In genomic region chr7:114095885-114096284, GRCh38 we compare ENCODE assay signal across 29 cellular contexts.
"Had no signal": no experiment of that assay in that cellular context is flagged by ENCODE, and none has a peak within 500 bp of the region (broad histone marks: within the 10 kb centered on the region; RNA-seq: fewer than 3 reads in every experiment).

No MANE protein-coding gene starts in this region.

- FAIRE-seq: astrocyte, TTC549 had no signal

- DNase-seq: activated B cell treated with CpG ODN at 0.5 μM for 24 hours; activated CD4-positive, alpha-beta memory T cell treated with anti-CD3 and anti-CD28 coated beads for 36 hours; activated CD4-positive, alpha-beta T cell treated with anti-CD3 and anti-CD28 coated beads for 4 hours; activated CD4-positive, alpha-beta T cell treated with anti-CD3 and anti-CD28 coated beads, Interleukin-2, amount 10 ng/mL, durations not matched to agents 24 days and 14 days; activated CD4-positive, alpha-beta T cell treated with anti-CD3 and anti-CD28 coated beads, Interleukin-2, amount 50 U/mL, for 1 hour; activated CD4-positive, alpha-beta T cell treated with anti-CD3 and anti-CD28 coated beads, Interleukin-2, amount 50 U/mL, for 4 hours; activated CD4-positive, CD25-positive, alpha-beta regulatory T cell treated with anti-CD3 and anti-CD28 coated beads, Interleukin-2, amount 50 U/mL, for 72 hours; activated CD8-positive, alpha-beta memory T cell treated with anti-CD3 and anti-CD28 coated beads, Interleukin-2, amount 50 U/mL, for 4 hours; activated CD8-positive, alpha-beta T cell treated with anti-CD3 and anti-CD28 coated beads for 36 hours; activated effector memory CD4-positive, alpha-beta T cell treated with anti-CD3 and anti-CD28 coated beads, Interleukin-2, amount 50 U/mL, for 16 hours; activated gamma-delta T cell treated with Interleukin-2 at 50 U/mL for 16 hours; activated naive CD4-positive, alpha-beta T cell; activated naive CD4-positive, alpha-beta T cell treated with anti-CD3 and anti-CD28 coated beads for 36 hours; activated naive CD4-positive, alpha-beta T cell treated with anti-CD3 and anti-CD28 coated beads, Interleukin-2, amount 50 U/mL, for 16 hours; activated naive CD8-positive, alpha-beta T cell treated with anti-CD3 and anti-CD28 coated beads for 36 hours; activated T-cell treated with anti-CD3 and anti-CD28 coated beads for 4 hours; activated T-cell treated with anti-CD3 and anti-CD28 coated beads, Interleukin-2, amount 50 U/mL, for 1 hour; activated T-cell treated with anti-CD3 and anti-CD28 coated beads, Interleukin-2, amount 50 U/mL, for 4 hours; activated T-cell treated with anti-CD3 and anti-CD28 coated beads, Interleukin-2, amount 50 U/mL, for 72 hours; adrenal gland; amniotic stem cell; aorta; body of pancreas; brain microvascular endothelial cell; central memory CD4-positive, alpha-beta T cell; T-helper 2 cell; T-helper 9 cell had no signal
